Comparison of ENCODE assay signal across 30 cellular contexts in genomic region chr2:67041051-67041450, GRCh38.
"Had no signal": no experiment of that assay in that cellular context is flagged by ENCODE, and none has a peak within 500 bp of the region (broad histone marks: within the 10 kb centered on the region; RNA-seq: fewer than 3 reads in every experiment).

No MANE protein-coding gene starts in this region.

- H3K9me3 ChIP-seq: ascending aorta, MG63, SJCRH30, SK-N-SH had no signal

- H3K27me3 Mint-ChIP-seq: activated CD4-positive, alpha-beta T cell treated with anti-CD3 and anti-CD28 coated beads for 36 hours; activated CD8-positive, alpha-beta T cell treated with anti-CD3 and anti-CD28 coated beads for 36 hours; activated naive CD8-positive, alpha-beta T cell treated with anti-CD3 and anti-CD28 coated beads, Interleukin-2, amount 50 U/mL, for 24 hours; brain had no signal

- H3K36me3 Mint-ChIP-seq: activated naive CD4-positive, alpha-beta T cell treated with anti-CD3 and anti-CD28 coated beads, Interleukin-2, amount 50 U/mL, for 72 hours; brain had no signal

- DNase-seq: activated CD4-positive, alpha-beta T cell treated with anti-CD3 and anti-CD28 coated beads for 36 hours; activated CD4-positive, alpha-beta T cell treated with anti-CD3 and anti-CD28 coated beads, Interleukin-2, amount 50 U/mL, for 1 hour; activated CD8-positive, alpha-beta memory T cell treated with anti-CD3 and anti-CD28 coated beads, Interleukin-2, amount 50 U/mL, for 48 hours; activated CD8-positive, alpha-beta T cell treated with anti-CD3 and anti-CD28 coated beads for 36 hours; activated effector memory CD4-positive, alpha-beta T cell treated with anti-CD3 and anti-CD28 coated beads, Interleukin-2, amount 50 U/mL, for 16 hours; activated naive CD4-positive, alpha-beta T cell treated with Interleukin-2 at 50 U/mL for 16 hours; activated naive CD8-positive, alpha-beta T cell treated with anti-CD3 and anti-CD28 coated beads, Interleukin-2, amount 50 U/mL, for 24 hours; activated T-cell treated with anti-CD3 and anti-CD28 coated beads, Interleukin-2, amount 50 U/mL, for 1 hour; amniotic stem cell; MG63; MV-4-11; NCI-H1092 treated with DMSO at 0.1 percent for 48 hours; NCI-H1417 treated with DMSO at 0.1 percent for 48 hours; NCI-H1694 treated with DMSO at 0.1 percent for 48 hours; NCI-H2029 treated with DMSO at 0.1 percent for 48 hours; NCI-H345; NCI-H510A; NCI-H526 treated with DMSO at 0.1 percent for 48 hours; NCI-H82; Right ventricle myocardium superior; RPMI8226; SJCRH30; SK-N-SH; T-helper 1 cell; WERI-Rb-1 had no signal

- H3K36me3 ChIP-seq: ascending aorta, cardiac muscle cell, MG63, SJCRH30, WERI-Rb-1 had no signal

- H3K27ac ChIP-seq: ascending aorta, cardiac muscle cell, KMS-11, SJCRH30, WERI-Rb-1 had no signal

- H3K27ac Mint-ChIP-seq: activated CD4-positive, alpha-beta T cell treated with anti-CD3 and anti-CD28 coated beads for 36 hours; activated CD8-positive, alpha-beta T cell treated with anti-CD3 and anti-CD28 coated beads for 36 hours; activated naive CD4-positive, alpha-beta T cell treated with anti-CD3 and anti-CD28 coated beads, Interleukin-2, amount 50 U/mL, for 72 hours; activated naive CD8-positive, alpha-beta T cell treated with anti-CD3 and anti-CD28 coated beads, Interleukin-2, amount 50 U/mL, for 24 hours had no signal

- H3K27me3 ChIP-seq: ascending aorta, cardiac muscle cell, MG63 had no signal

- H3K4me2 ChIP-seq: KMS-11, SK-N-SH had no signal

- H3K4me1 ChIP-seq: ascending aorta, SJCRH30 had no signal

- H3K4me1 Mint-ChIP-seq: activated CD4-positive, alpha-beta T cell treated with anti-CD3 and anti-CD28 coated beads for 36 hours; activated naive CD8-positive, alpha-beta T cell treated with anti-CD3 and anti-CD28 coated beads, Interleukin-2, amount 50 U/mL, for 24 hours had no signal

- H3K9me3 Mint-ChIP-seq: activated CD8-positive, alpha-beta T cell treated with anti-CD3 and anti-CD28 coated beads for 36 hours; activated naive CD8-positive, alpha-beta T cell treated with anti-CD3 and anti-CD28 coated beads, Interleukin-2, amount 50 U/mL, for 24 hours; brain had no signal

- H3K4me3 ChIP-seq: ascending aorta, cardiac muscle cell, MG63, SJCRH30 had no signal

- H3K4me3 Mint-ChIP-seq: activated CD4-positive, alpha-beta T cell treated with anti-CD3 and anti-CD28 coated beads for 36 hours; activated CD8-positive, alpha-beta T cell treated with anti-CD3 and anti-CD28 coated beads for 36 hours; activated naive CD8-positive, alpha-beta T cell treated with anti-CD3 and anti-CD28 coated beads, Interleukin-2, amount 50 U/mL, for 24 hours; brain had no signal

- H3K9ac ChIP-seq: KMS-11, SK-N-SH had no signal
